Comparison of ENCODE assay signal across 1 cellular context in the genomic region with DNA sequence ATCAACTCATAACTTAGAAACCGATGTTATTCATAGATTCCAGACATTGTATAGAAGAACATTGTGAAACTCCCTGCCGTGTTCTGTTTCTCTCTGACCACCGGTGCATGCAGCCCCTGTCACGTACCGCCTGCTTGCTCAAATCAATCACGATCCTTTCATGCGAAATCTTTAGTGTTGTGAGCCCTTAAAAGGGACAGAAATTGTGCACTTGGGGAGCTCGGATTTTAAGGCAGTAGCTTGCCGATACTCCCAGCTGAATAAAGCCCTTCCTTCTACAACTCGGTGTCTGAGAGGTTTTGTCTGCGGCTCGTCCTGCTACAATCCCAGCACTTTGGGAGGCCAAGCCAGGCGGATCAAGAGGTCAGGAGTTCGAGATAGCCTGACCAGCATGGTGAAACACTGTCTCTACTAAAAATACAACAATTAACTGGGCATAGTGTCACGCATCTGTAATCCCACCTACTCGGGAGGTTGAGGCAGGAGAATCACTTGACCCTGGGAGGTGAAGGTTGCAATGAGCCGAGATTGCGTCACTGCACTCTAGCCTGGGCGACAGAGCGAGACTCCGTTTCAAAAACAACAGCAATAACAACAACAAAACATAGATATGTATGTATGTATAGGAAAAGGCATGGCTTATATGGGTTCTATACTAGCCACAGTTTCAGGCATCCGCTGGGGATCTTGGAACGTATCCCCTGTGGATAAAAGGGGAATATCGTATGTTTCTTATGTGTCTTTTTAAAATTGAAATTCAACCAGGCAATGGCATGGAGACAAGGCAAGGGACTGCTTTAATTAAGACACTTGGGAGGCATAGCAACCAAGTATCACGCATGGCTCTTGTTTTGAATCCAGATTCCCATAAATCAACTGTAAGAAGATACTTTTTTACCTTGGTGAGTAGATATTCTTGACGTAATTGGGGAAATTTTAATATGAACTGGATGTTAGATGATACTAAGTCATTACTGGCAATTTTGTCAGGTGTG.
TF ChIP-seq lines count a peak whose summit lies in the region.
"Not testable (repeated sequence)": the region's sequence is repeated elsewhere in the genome, so short reads cannot be mapped to it uniquely, and the experiment has no call there.

No MANE protein-coding gene starts in this region.

TF ChIP-seq in HepG2, 621 proteins besides CTCF, POLR2A, EP300 and RAD21 (continued from another document):
- TF ChIP-seq, protein P1, sequence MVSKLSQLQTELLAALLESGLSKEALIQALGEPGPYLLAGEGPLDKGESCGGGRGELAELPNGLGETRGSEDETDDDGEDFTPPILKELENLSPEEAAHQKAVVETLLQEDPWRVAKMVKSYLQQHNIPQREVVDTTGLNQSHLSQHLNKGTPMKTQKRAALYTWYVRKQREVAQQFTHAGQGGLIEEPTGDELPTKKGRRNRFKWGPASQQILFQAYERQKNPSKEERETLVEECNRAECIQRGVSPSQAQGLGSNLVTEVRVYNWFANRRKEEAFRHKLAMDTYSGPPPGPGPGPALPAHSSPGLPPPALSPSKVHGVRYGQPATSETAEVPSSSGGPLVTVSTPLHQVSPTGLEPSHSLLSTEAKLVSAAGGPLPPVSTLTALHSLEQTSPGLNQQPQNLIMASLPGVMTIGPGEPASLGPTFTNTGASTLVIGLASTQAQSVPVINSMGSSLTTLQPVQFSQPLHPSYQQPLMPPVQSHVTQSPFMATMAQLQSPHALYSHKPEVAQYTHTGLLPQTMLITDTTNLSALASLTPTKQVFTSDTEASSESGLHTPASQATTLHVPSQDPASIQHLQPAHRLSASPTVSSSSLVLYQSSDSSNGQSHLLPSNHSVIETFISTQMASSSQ (IDR thresholded peaks at IDR 0.05; ENCODE audit: low read depth): 0 out of 2 replicates have a peak, but pooled peaks have one; percentile 26
- TF ChIP-seq, protein P1 (CRISPR knock-in tag; IDR thresholded peaks at IDR 0.05; ENCODE audit: borderline replicate concordance): not testable (repeated sequence)
